ENCODE assay signal across 1 cellular context in genomic region chr22:19607198-19608113, GRCh38.
TF ChIP-seq lines count a peak whose summit lies in the region.

No MANE protein-coding gene starts in this region.

TF ChIP-seq in K562, 482 proteins besides CTCF, POLR2A, EP300 and RAD21 (continued from another document):
- no peak for TF ChIP-seq ZNF408 (CRISPR knock-in tag; IDR thresholded peaks at IDR 0.05; ENCODE audit: low read depth)
- no peak for TF ChIP-seq PHTF2 (CRISPR knock-in tag; IDR thresholded peaks at IDR 0.05)
- TF ChIP-seq E2F5 (CRISPR knock-in tag; IDR thresholded peaks at IDR 0.05), result peak; percentile 6; the same call in 1 of the 2 replicates
- no peak for TF ChIP-seq ZBTB9 (CRISPR knock-in tag; IDR thresholded peaks at IDR 0.05)
- TF ChIP-seq ZNF75A (CRISPR knock-in tag; IDR thresholded peaks at IDR 0.05), result no peak
- no peak for TF ChIP-seq BRF1 (IDR thresholded peaks at IDR 0.05; ENCODE audit: borderline replicate concordance, extremely low read depth, insufficient read length)
